ENCODE assay signal across 9 cellular contexts in the genomic region with DNA sequence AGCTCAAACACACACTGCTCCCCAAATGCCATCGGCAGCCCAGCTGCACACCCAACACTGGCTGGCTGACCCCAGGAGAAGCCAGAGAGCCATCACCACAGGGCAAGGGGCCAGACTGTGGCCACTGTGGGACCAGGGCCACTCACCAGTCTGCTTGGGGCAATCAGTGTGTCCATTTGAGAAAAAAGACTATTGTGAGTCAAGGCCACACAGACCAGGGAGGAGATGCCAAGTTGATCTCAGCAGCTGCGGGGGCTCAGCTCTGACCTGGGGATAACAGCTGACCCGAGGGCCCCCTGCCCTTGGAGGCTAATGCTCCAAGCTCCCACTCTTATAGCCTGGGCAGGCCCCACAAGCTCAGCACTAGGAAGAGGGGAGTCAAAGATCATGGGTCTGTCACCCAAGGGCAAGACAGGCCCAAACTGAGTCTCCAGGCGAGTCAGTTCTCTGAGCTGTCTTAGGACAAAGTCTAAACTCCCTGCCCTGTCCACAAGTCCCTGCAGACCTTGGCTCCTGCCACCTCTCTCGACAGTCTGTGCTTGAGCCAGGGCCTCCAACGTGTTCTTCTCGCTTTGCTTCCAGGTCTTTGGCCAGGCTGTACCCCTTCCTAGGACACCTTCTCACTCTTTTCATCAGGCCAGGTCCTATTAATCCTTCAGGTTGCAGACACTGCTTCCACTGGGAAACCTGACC. TPM values are rescaled to one million over a fixed set of nuclear protein-coding genes. Genes with fewer than 3 reads are reported as not detected.
A peak's percentile ranks its signal among the peaks of the same experiment; 100 is the strongest.
DNase-seq lines count a peak whose midpoint lies in the region; ATAC-seq, FAIRE-seq and TF ChIP-seq lines count a peak whose summit lies in the region.
"Had no signal": no experiment of that assay in that cellular context is flagged by ENCODE, and none has a peak within 500 bp of the region (broad histone marks: within the 10 kb centered on the region; RNA-seq: fewer than 3 reads in every experiment).

No MANE protein-coding gene starts in this region.

- peak overlapping the region; percentile 55 for H3K9ac ChIP-seq in keratinocyte (ENCODE audit: control insufficient read depth, extremely low read depth, insufficient read depth, low read length)
- no peak overlapping the region for H3K9ac ChIP-seq in mesendoderm (ENCODE audit: low read length)

- WGBS in mesendoderm (ENCODE audit: extremely low coverage, insufficient coverage, low lambda C conversion rate) = no CpG with 5 or more reads among the region's 7 CpGs

- H3K4me3 ChIP-seq in keratinocyte (ENCODE audit: control insufficient read depth in 2 of 3, extremely low read depth in 1 of 3, insufficient read depth in 2 of 3, low read depth in 1 of 3, low read length in 3 of 3) (peak overlapping the region in 1 of 3 experiments; percentile 40), mesendoderm (ENCODE audit: low read length) (no peak overlapping the region)

- peaks cover 92% of the 10 kb centered on the region for H3K4me1 ChIP-seq in keratinocyte (ENCODE audit: control insufficient read depth, extremely low read depth, insufficient read depth, low read length)
- H3K4me1 ChIP-seq in mesendoderm (ENCODE audit: control insufficient read depth, low read depth, low read length) = peaks cover 16% of the 10 kb centered on the region

- H3K79me1 ChIP-seq in mesendoderm (ENCODE audit: low read length) = peaks cover 20% of the 10 kb centered on the region

- peaks cover 24% of the 10 kb centered on the region for H3K36me3 Mint-ChIP-seq in activated CD4-positive, alpha-beta memory T cell treated with anti-CD3 and anti-CD28 coated beads, Interleukin-2, amount 10 ng/mL, durations not matched to agents 7 days and 5 days (ENCODE audit: low read depth)
- H3K36me3 Mint-ChIP-seq in stimulated activated memory B cell treated with anti-CD40 and anti-IgM and Interleukin-4, amounts not matched to agents 10 μg/mL and 1 μg/mL and 100 μg/mL, for 72 hours = peaks cover 8% of the 10 kb centered on the region

- H3K9me1 ChIP-seq in keratinocyte (ENCODE audit: control insufficient read depth, extremely low read depth, insufficient read depth, low read length) = peaks cover 14% of the 10 kb centered on the region

- peaks cover 17% of the 10 kb centered on the region for H4K20me1 ChIP-seq in keratinocyte (ENCODE audit: control insufficient read depth, extremely low read depth, insufficient read depth, low read length)

- no peak overlapping the region for H2AK5ac ChIP-seq in mesendoderm (ENCODE audit: low read length)

- no peaks in the 10 kb centered on the region for H3K9me3 Mint-ChIP-seq in activated CD4-positive, alpha-beta memory T cell treated with anti-CD3 and anti-CD28 coated beads, Interleukin-2, amount 10 ng/mL, durations not matched to agents 7 days and 5 days
- no peaks in the 10 kb centered on the region for H3K9me3 Mint-ChIP-seq in stimulated activated memory B cell treated with anti-CD40 and anti-IgM and Interleukin-4, amounts not matched to agents 10 μg/mL and 1 μg/mL and 100 μg/mL, for 72 hours

- H3K27ac Mint-ChIP-seq in activated CD4-positive, alpha-beta memory T cell treated with anti-CD3 and anti-CD28 coated beads, Interleukin-2, amount 10 ng/mL, durations not matched to agents 7 days and 5 days = peak overlapping the region; percentile 98
- peak overlapping the region; percentile 87 for H3K27ac Mint-ChIP-seq in stimulated activated memory B cell treated with anti-CD40 and anti-IgM and Interleukin-4, amounts not matched to agents 10 μg/mL and 1 μg/mL and 100 μg/mL, for 72 hours

- H3K79me2 ChIP-seq in keratinocyte (ENCODE audit: control insufficient read depth, insufficient read depth, low read length) (peaks cover 89% of the 10 kb centered on the region), mesendoderm (ENCODE audit: control insufficient read depth, insufficient read depth, low read length) (peaks cover 16% of the 10 kb centered on the region)

- ATAC-seq in HG02642 (IDR thresholded peaks at IDR 0.05; ENCODE audit: poor library complexity, unreplicated experiment) (peak; percentile 1), GM18517 (IDR thresholded peaks at IDR 0.05; ENCODE audit: unreplicated experiment) (no peak)
- ATAC-seq in stimulated activated memory B cell treated with anti-CD40 and anti-IgM and Interleukin-4, amounts not matched to agents 10 μg/mL and 1 μg/mL and 100 μg/mL, for 72 hours = no peak

- peak overlapping the region; percentile 62 for H3K4me2 ChIP-seq in keratinocyte (ENCODE audit: control insufficient read depth, extremely low read depth, insufficient read depth, low read depth, low read length)
- no peak overlapping the region for H3K4me2 ChIP-seq in mesendoderm (ENCODE audit: low read length)

- peak overlapping the region; percentile 89 for H3K27ac ChIP-seq in keratinocyte (ENCODE audit: control insufficient read depth, insufficient read depth, low read length)
- no peak overlapping the region for H3K27ac ChIP-seq in mesendoderm (ENCODE audit: low read depth, low read length)

- no peak overlapping the region for H3K23ac ChIP-seq in mesendoderm (ENCODE audit: low read length)

- no peak overlapping the region for H3K18ac ChIP-seq in mesendoderm (ENCODE audit: low read length)

- H3K4me1 Mint-ChIP-seq in activated CD4-positive, alpha-beta memory T cell treated with anti-CD3 and anti-CD28 coated beads, Interleukin-2, amount 10 ng/mL, durations not matched to agents 7 days and 5 days = peaks cover 98% of the 10 kb centered on the region
- H3K4me1 Mint-ChIP-seq in stimulated activated memory B cell treated with anti-CD40 and anti-IgM and Interleukin-4, amounts not matched to agents 10 μg/mL and 1 μg/mL and 100 μg/mL, for 72 hours = peaks cover 96% of the 10 kb centered on the region

- no peak overlapping the region for H4K5ac ChIP-seq in mesendoderm (ENCODE audit: low read length)

- H3K36me3 ChIP-seq in keratinocyte (ENCODE audit: control insufficient read depth in 2 of 2, extremely low read depth in 1 of 2, insufficient read depth in 2 of 2, low read length in 2 of 2) (peaks cover 8 to 14% of the 10 kb centered on the region in 2 experiments), mesendoderm (ENCODE audit: control insufficient read depth, insufficient read depth, low read length) (no peaks in the 10 kb centered on the region)

- H2BK120ac ChIP-seq in mesendoderm (ENCODE audit: low read depth, low read length) = no peak overlapping the region

- H2BK15ac ChIP-seq in mesendoderm (replicated peaks; ENCODE audit: low read depth) = no peak overlapping the region

- dilution Hi-C loops in keratinocyte (cut with MboI; ENCODE audit: extremely low pct_ligation_motif_present, low sequenced_read_pairs) = no loop called here

- H3K56ac ChIP-seq in mesendoderm (ENCODE audit: low read length) = no peak overlapping the region

- no peak for FAIRE-seq in keratinocyte (lab: Jason Lieb, UNC)

- no peak for TF ChIP-seq CTCF in keratinocyte (optimal IDR thresholded peaks at IDR 0.05 in 1 of 3, IDR thresholded peaks at IDR 0.05 in 1 of 3, conservative IDR thresholded peaks at IDR 0.05 in 1 of 3; ENCODE audit: extremely low read depth in 1 of 3, insufficient read depth in 2 of 3, low read length in 3 of 3)

- no peak overlapping the region for H3K4ac ChIP-seq in mesendoderm (ENCODE audit: low read depth, low read length)

- POLR2A ChIA-PET in activated CD4-positive, alpha-beta memory T cell treated with anti-CD3 and anti-CD28 coated beads, Interleukin-2, amount 10 ng/mL, durations not matched to agents 7 days and 5 days (lab: Charles Lee) = interaction anchor here (0.9 to 10.1 kb wide), 11 partner anchors 10 to 175 kb away, joined by 3 to 372 read pairs (median 6); a partner anchor contains a TSS

- no peak overlapping the region for H2AFZ ChIP-seq in keratinocyte (ENCODE audit: control insufficient read depth, low read length)

- no peaks in the 10 kb centered on the region for H3K27me3 Mint-ChIP-seq in activated CD4-positive, alpha-beta memory T cell treated with anti-CD3 and anti-CD28 coated beads, Interleukin-2, amount 10 ng/mL, durations not matched to agents 7 days and 5 days
- no peaks in the 10 kb centered on the region for H3K27me3 Mint-ChIP-seq in stimulated activated memory B cell treated with anti-CD40 and anti-IgM and Interleukin-4, amounts not matched to agents 10 μg/mL and 1 μg/mL and 100 μg/mL, for 72 hours

- DNase-seq in activated CD4-positive, alpha-beta memory T cell treated with anti-CD3 and anti-CD28 coated beads, Interleukin-2, amount 10 ng/mL, durations not matched to agents 7 days and 5 days = no peak
- DNase-seq in keratinocyte (ENCODE audit: low read depth, low spot score) = no peak
- no peak for DNase-seq in dedifferentiated amniotic fluid mesenchymal stem cell (ENCODE audit: extremely low spot score)
- DNase-seq in mesendoderm = no peak
- DNase-seq in stimulated activated CD8-positive, alpha-beta memory T cell treated with anti-CD3 and anti-CD28 coated beads, Interleukin-4, amount 100 ng/mL, for 48 hours = no peak
- DNase-seq: NCI-H2081 had no signal

- no peaks in the 10 kb centered on the region for H3K27me3 ChIP-seq in keratinocyte (ENCODE audit: control insufficient read depth, extremely low read depth, insufficient read depth, low read length)
- no peaks in the 10 kb centered on the region for H3K27me3 ChIP-seq in mesendoderm (ENCODE audit: insufficient read depth, low read length, poor library complexity)

- no peak overlapping the region for H4K8ac ChIP-seq in mesendoderm (ENCODE audit: low read depth, low read length)

- CTCF ChIA-PET in activated CD4-positive, alpha-beta memory T cell treated with anti-CD3 and anti-CD28 coated beads, Interleukin-2, amount 10 ng/mL, durations not matched to agents 7 days and 5 days (lab: Charles Lee) = interaction anchor here (0.6 to 9.8 kb wide), 6 partner anchors 10 to 208 kb away, joined by 3 to 151 read pairs (median 14); a partner anchor contains a TSS

- no peak overlapping the region for H2BK5ac ChIP-seq in mesendoderm (ENCODE audit: low read length)

- peak overlapping the region; percentile 76 for H3K4me3 Mint-ChIP-seq in activated CD4-positive, alpha-beta memory T cell treated with anti-CD3 and anti-CD28 coated beads, Interleukin-2, amount 10 ng/mL, durations not matched to agents 7 days and 5 days
- peak overlapping the region; percentile 62 for H3K4me3 Mint-ChIP-seq in stimulated activated memory B cell treated with anti-CD40 and anti-IgM and Interleukin-4, amounts not matched to agents 10 μg/mL and 1 μg/mL and 100 μg/mL, for 72 hours

- H3K9me3 ChIP-seq in keratinocyte (ENCODE audit: control insufficient read depth, low read depth, low read length) = no peaks in the 10 kb centered on the region

RNA-seq across cellular contexts. Expression of a gene that starts 30.1 kb away (rescaled TPM):
- 10 to 100 TPM; 28.2 to 30.0 TPM for total RNA-seq in activated CD4-positive, alpha-beta memory T cell treated with anti-CD3 and anti-CD28 coated beads, Interleukin-2, amount 10 ng/mL, durations not matched to agents 7 days and 5 days
- 5.9 to 16.8 TPM (median 8.2 TPM) in 3 replicates for polyA plus RNA-seq in keratinocyte
- polyA plus RNA-seq in keratinocyte (2011; ENCODE audit: low read depth) = 12.9 TPM
- 10.9 and 12.3 TPM in 2 replicates for polyA plus RNA-seq in keratinocyte (2011; cell fraction: cytosol; rRNA removed)
- 24.4 and 25.3 TPM in 2 replicates for polyA plus RNA-seq in keratinocyte (2011; cell fraction: nucleus; rRNA removed)
- 19.9 and 21.2 TPM in 2 replicates for polyA plus RNA-seq in keratinocyte (2012; ENCODE audit: low replicate concordance)
- polyA minus RNA-seq in keratinocyte = 3.5 to 6.1 TPM (median 5.5 TPM) in 3 replicates
- 7.5 TPM for polyA minus RNA-seq in keratinocyte (2011; cell fraction: cytosol; rRNA and poly(A)+ RNA removed)
- polyA minus RNA-seq in keratinocyte (2011; cell fraction: nucleus; rRNA and poly(A)+ RNA removed) = 6.1 and 8.4 TPM in 2 replicates
- polyA plus RNA-seq in mesendoderm (2013, experiment 1 of 2) = 34.5 TPM
- polyA plus RNA-seq in mesendoderm (2013, experiment 2 of 2) = 34.4 TPM
